Comparison of ENCODE assay signal across 8 cellular contexts in genomic region chr1:39690943-39691382, GRCh38. TPM values are rescaled to one million over a fixed set of nuclear protein-coding genes. Genes with fewer than 3 reads are reported as not detected.
DNase-seq lines count a peak whose midpoint lies in the region; ATAC-seq and TF ChIP-seq lines count a peak whose summit lies in the region.

No MANE protein-coding gene starts in this region.

- peak overlapping the region; percentile 87 for H2AFZ ChIP-seq in MM.1S (ENCODE audit: low read length)

- H3K27me3 ChIP-seq in MM.1S (replicated peaks; ENCODE audit: insufficient read depth, low read length) (no peaks in the 10 kb centered on the region), sigmoid colon (peaks cover 30 to 66% (median 45%) of the 10 kb centered on the region in 3 donors)

- no peak for TF ChIP-seq EP300 in sigmoid colon (IDR thresholded peaks at IDR 0.05)

- H3K27ac ChIP-seq in MM.1S (ENCODE audit: low read length) (no peak overlapping the region), sigmoid colon (no peak overlapping the region)

- peaks cover 14 to 16% of the 10 kb centered on the region in 2 donors for H3K4me1 Mint-ChIP-seq in effector memory CD8-positive, alpha-beta T cell (ENCODE audit: low read depth in 2 of 2)

- H3K4me3 ChIP-seq in MM.1S (ENCODE audit: low read length) (peak overlapping the region; percentile 55), sigmoid colon (peak overlapping the region in 3 of 4 donors; percentile 26 to 45 (median 45)), mucosa of descending colon (no peak overlapping the region)

- H4K20me1 ChIP-seq in MM.1S (ENCODE audit: insufficient read depth, low read length): no peaks in the 10 kb centered on the region

- H3K9me3 ChIP-seq in MM.1S (replicated peaks; ENCODE audit: insufficient read depth, low read length): no peaks in the 10 kb centered on the region
- H3K9me3 ChIP-seq in sigmoid colon: no peaks in the 10 kb centered on the region
- no peaks in the 10 kb centered on the region for H3K9me3 ChIP-seq in mucosa of descending colon

- H3K27me3 Mint-ChIP-seq in effector memory CD8-positive, alpha-beta T cell: peaks cover 35 to 45% of the 10 kb centered on the region in 2 donors

- peak overlapping the region; percentile 78 to 79 for H3K4me3 Mint-ChIP-seq in effector memory CD8-positive, alpha-beta T cell

- peak overlapping the region; percentile 97 for H3K4me2 ChIP-seq in MM.1S (ENCODE audit: low read depth, low read length)

- 9 to 10% methylated on average over 26 of the region's 26 CpGs for WGBS in sigmoid colon, 2 donors

- H3K9me2 ChIP-seq in MM.1S (replicated peaks; ENCODE audit: insufficient read depth, low read length): no peaks in the 10 kb centered on the region

- no peaks in the 10 kb centered on the region for H3K79me2 ChIP-seq in MM.1S (ENCODE audit: low read length)

- intact Hi-C loops in sigmoid colon (cut with DNase I) (no loop called here), mucosa of descending colon (cut with DNase I, micrococcal nuclease) (no loop called here)

- no peaks in the 10 kb centered on the region for H3K9me3 Mint-ChIP-seq in effector memory CD8-positive, alpha-beta T cell

- TF ChIP-seq POLR2A in sigmoid colon (IDR thresholded peaks at IDR 0.05): no peak

- H3K36me3 Mint-ChIP-seq in effector memory CD8-positive, alpha-beta T cell (ENCODE audit: insufficient read depth): peaks cover 7% of the 10 kb centered on the region

- no peaks in the 10 kb centered on the region for H3F3A ChIP-seq in MM.1S (ENCODE audit: insufficient read depth, low read length)

- peak overlapping the region; percentile 42; the same call in 1 of the 2 replicates for H3K9ac ChIP-seq in MM.1S (ENCODE audit: low read length)

- ATAC-seq in GM18511 (IDR thresholded peaks at IDR 0.05; ENCODE audit: unreplicated experiment) (peak; percentile 11), GM21367 (IDR thresholded peaks at IDR 0.05; ENCODE audit: unreplicated experiment) (no peak), mucosa of descending colon (no peak)
- no peak for ATAC-seq in effector memory CD8-positive, alpha-beta T cell (replicated peaks)

- no peak for DNase-seq in MM.1S
- no peak for DNase-seq in effector memory CD8-positive, alpha-beta T cell
- DNase-seq in sigmoid colon: no peak
- DNase-seq in NCI-H1048 (lab: John Stamatoyannopoulos, UW): no peak
- no peak for DNase-seq in DMS 273 treated with DMSO at 0.1 percent for 48 hours (lab: John Stamatoyannopoulos, UW)
- no peak for DNase-seq in mucosa of descending colon

- H3K36me3 ChIP-seq in MM.1S (replicated peaks; ENCODE audit: insufficient read depth, low read length) (no peaks in the 10 kb centered on the region), sigmoid colon (no peaks in the 10 kb centered on the region), mucosa of descending colon (ENCODE audit: low read depth) (no peaks in the 10 kb centered on the region)

- no peak for TF ChIP-seq CTCF in MM.1S (IDR thresholded peaks at IDR 0.05; ENCODE audit: low read length)
- no peak for TF ChIP-seq CTCF in sigmoid colon (IDR thresholded peaks at IDR 0.05)
- no peak for TF ChIP-seq CTCF in mucosa of descending colon (IDR thresholded peaks at IDR 0.05)

- H3K27ac Mint-ChIP-seq in effector memory CD8-positive, alpha-beta T cell: peak overlapping the region; percentile 62 to 80

- H3K4me1 ChIP-seq in MM.1S (ENCODE audit: low read length): peaks cover 19% of the 10 kb centered on the region
- peaks cover 0 to 21% (median 18%) of the 10 kb centered on the region in 4 donors for H3K4me1 ChIP-seq in sigmoid colon
- peaks cover 18% of the 10 kb centered on the region for H3K4me1 ChIP-seq in mucosa of descending colon (ENCODE audit: low read depth)

RNA-seq across cellular contexts. Expression of gene HPCAL4, which starts 0.3 kb away (rescaled TPM):
- total RNA-seq in sigmoid colon: 1 to 10 TPM in 2 of 4 donors, under 1 TPM in 2; 0.16 to 1.1 (median 0.95) TPM
- under 1 TPM in 1 of 3 donors, not detected in 2; 0.57 TPM for polyA plus RNA-seq in sigmoid colon
- total RNA-seq in mucosa of descending colon: under 1 TPM in 2 of 3 donors, not detected in 1; 0.07 to 0.51 TPM

RNA-seq across cellular contexts. Expression of gene NT5C1A, which starts 19.1 kb away (rescaled TPM):
- total RNA-seq in sigmoid colon (not detected), mucosa of descending colon (under 1 TPM in 1 of 3 donors, not detected in 2; 0.27 TPM)
- polyA plus RNA-seq in sigmoid colon: under 1 TPM in 1 of 3 donors, not detected in 2; 0.06 TPM

RNA-seq across cellular contexts. Expression of gene PPIE, which starts 47.7 kb away (rescaled TPM):
- total RNA-seq in sigmoid colon: 10 to 100 TPM; 43.5 to 56.4 (median 47.1) TPM
- 10 to 100 TPM; 43.2 to 48.1 (median 43.2) TPM for polyA plus RNA-seq in sigmoid colon
- total RNA-seq in mucosa of descending colon: 10 to 100 TPM; 30.9 to 46.8 (median 41.8) TPM

RNA-seq across cellular contexts. Expression of gene HEYL, which starts 51.5 kb away (rescaled TPM):
- total RNA-seq in sigmoid colon (10 to 100 TPM in 1 of 4 donors, 1 to 10 TPM in 3; 1.6 to 14.7 (median 4.0) TPM), mucosa of descending colon (1 to 10 TPM; 2.3 to 3.5 (median 2.4) TPM)
- 1 to 10 TPM in 2 of 3 donors, under 1 TPM in 1; 0.92 to 2.5 (median 1.2) TPM for polyA plus RNA-seq in sigmoid colon
